Comparison of ENCODE assay signal across 8 cellular contexts in genomic region chr15:94230436-94230885, GRCh38. TPM values are rescaled to one million over a fixed set of nuclear protein-coding genes. Genes with fewer than 3 reads are reported as not detected.
DNase-seq lines count a peak whose midpoint lies in the region; ATAC-seq and TF ChIP-seq lines count a peak whose summit lies in the region.

No MANE protein-coding gene starts in this region.

- ATAC-seq in activated T-cell treated with anti-CD3 and anti-CD28 coated beads, Interleukin-2, amount 50 U/mL, for 4 hours = no peak
- peak; percentile 13 for ATAC-seq in body of pancreas
- no peak for ATAC-seq in GM19023 (IDR thresholded peaks at IDR 0.05; ENCODE audit: unreplicated experiment)

- TF ChIP-seq EP300 in tibial nerve (IDR thresholded peaks at IDR 0.05) = no peak

- H3K36me3 ChIP-seq in body of pancreas (replicated peaks in 1 of 2; ENCODE audit: insufficient read depth in 1 of 2, low read depth in 2 of 2) (no peaks in the 10 kb centered on the region), liver (ENCODE audit: control insufficient read depth in 4 of 4, insufficient read depth in 3 of 4, low read depth in 1 of 4, low read length in 3 of 4) (no peaks in the 10 kb centered on the region), tibial nerve (no peaks in the 10 kb centered on the region)

- no peaks in the 10 kb centered on the region for H3K27me3 Mint-ChIP-seq in activated T-cell treated with anti-CD3 and anti-CD28 coated beads, Interleukin-2, amount 50 U/mL, for 4 hours (ENCODE audit: low read depth)

- peak overlapping the region; percentile 91 for H3K4me3 Mint-ChIP-seq in activated T-cell treated with anti-CD3 and anti-CD28 coated beads, Interleukin-2, amount 50 U/mL, for 4 hours

- H3K36me3 Mint-ChIP-seq in activated T-cell treated with anti-CD3 and anti-CD28 coated beads, Interleukin-2, amount 50 U/mL, for 4 hours (ENCODE audit: insufficient read depth) = peaks cover 1% of the 10 kb centered on the region

- H3K9ac ChIP-seq in liver (ENCODE audit: low read depth in 1 of 2, low read length in 2 of 2) = peak overlapping the region in 1 of 2 donors; percentile 17

- no peak for DNase-seq in activated T-cell treated with anti-CD3 and anti-CD28 coated beads, Interleukin-2, amount 50 U/mL, for 4 hours
- no peak for DNase-seq in activated T-cell treated with anti-CD3 and anti-CD28 coated beads for 4 hours
- DNase-seq in body of pancreas = no peak
- no peak for DNase-seq in tibial nerve (ENCODE audit: low spot score in 2 of 2)
- no peak for DNase-seq in NCI-H1105 treated with DMSO at 0.1 percent for 48 hours (lab: John Stamatoyannopoulos, UW)
- DNase-seq in OCI-M2 (lab: John Stamatoyannopoulos, UW; ENCODE audit: unreplicated experiment) = no peak

- H3K4me1 Mint-ChIP-seq in activated T-cell treated with anti-CD3 and anti-CD28 coated beads, Interleukin-2, amount 50 U/mL, for 4 hours (ENCODE audit: low read depth) = peaks cover 61% of the 10 kb centered on the region

- intact Hi-C loops in body of pancreas (cut with DNase I) = no loop called here

- TF ChIP-seq POLR2A in body of pancreas (IDR thresholded peaks at IDR 0.05) (no peak), tibial nerve (IDR thresholded peaks at IDR 0.05) (no peak)

- WGBS in body of pancreas, 2 donors = 1 to 4% methylated on average over 11 of the region's 11 CpGs
- WGBS in liver = 24% methylated on average over 11 of the region's 11 CpGs
- WGBS in tibial nerve, 2 donors = 32 to 34% methylated on average over 11 of the region's 11 CpGs

- H3K4me1 ChIP-seq in body of pancreas (peaks cover 32% of the 10 kb centered on the region), liver (ENCODE audit: control insufficient read depth in 4 of 4, insufficient read depth in 4 of 4, low read length in 3 of 4) (peaks cover 2 to 15% (median 12%) of the 10 kb centered on the region in 4 donors), tibial nerve (peaks cover 0 to 26% (median 4%) of the 10 kb centered on the region in 4 donors)

- H3K4me3 ChIP-seq in body of pancreas (peak overlapping the region; percentile 67 to 79), liver (ENCODE audit: low read depth in 1 of 3, low read length in 3 of 3) (peak overlapping the region; percentile 51 to 57 (median 53)), tibial nerve (peak overlapping the region; percentile 37 to 68 (median 56))

- H3K27me3 ChIP-seq in body of pancreas = no peaks in the 10 kb centered on the region
- H3K27me3 ChIP-seq in liver (ENCODE audit: control insufficient read depth in 4 of 4, insufficient read depth in 4 of 4, low read length in 3 of 4) = peaks cover 0 to 2% (median 0%) of the 10 kb centered on the region in 4 donors
- no peaks in the 10 kb centered on the region for H3K27me3 ChIP-seq in tibial nerve

- H3K27ac ChIP-seq in body of pancreas (peak overlapping the region; percentile 88 to 96 (median 92)), liver (ENCODE audit: low read depth in 1 of 2, low read length in 2 of 2) (peak overlapping the region in 1 of 2 donors; percentile 7), tibial nerve (peak overlapping the region in 3 of 4 donors; percentile 63 to 84 (median 81))

- no peaks in the 10 kb centered on the region for H3K9me3 ChIP-seq in body of pancreas
- no peaks in the 10 kb centered on the region for H3K9me3 ChIP-seq in liver (ENCODE audit: control insufficient read depth in 4 of 4, low read length in 3 of 4)
- no peaks in the 10 kb centered on the region for H3K9me3 ChIP-seq in tibial nerve

- TF ChIP-seq RAD21 in liver (IDR thresholded peaks at IDR 0.05) = no peak

- no peaks in the 10 kb centered on the region for H3K9me3 Mint-ChIP-seq in activated T-cell treated with anti-CD3 and anti-CD28 coated beads, Interleukin-2, amount 50 U/mL, for 4 hours

- no peak for TF ChIP-seq CTCF in body of pancreas (IDR thresholded peaks at IDR 0.05)
- TF ChIP-seq CTCF in liver (IDR thresholded peaks at IDR 0.05; ENCODE audit: low read depth, low read length, missing input control) = no peak
- TF ChIP-seq CTCF in tibial nerve (IDR thresholded peaks at IDR 0.05) = no peak

TF ChIP-seq in liver, 16 proteins besides CTCF, POLR2A, EP300 and RAD21:
- TF ChIP-seq, protein P1, sequence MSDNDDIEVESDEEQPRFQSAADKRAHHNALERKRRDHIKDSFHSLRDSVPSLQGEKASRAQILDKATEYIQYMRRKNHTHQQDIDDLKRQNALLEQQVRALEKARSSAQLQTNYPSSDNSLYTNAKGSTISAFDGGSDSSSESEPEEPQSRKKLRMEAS (IDR thresholded peaks at IDR 0.05) = no peak

RNA-seq across cellular contexts. Expression of gene MCTP2, which starts 0.9 kb away (rescaled TPM):
- 10 to 100 TPM in 2 of 3 donors, 1 to 10 TPM in 1; 9.5 to 18.1 (median 14.2) TPM for total RNA-seq in activated T-cell treated with anti-CD3 and anti-CD28 coated beads, Interleukin-2, amount 50 U/mL, for 4 hours
- total RNA-seq in body of pancreas = 10 to 100 TPM; 28.5 to 31.6 TPM
- total RNA-seq in liver = 1 to 10 TPM; 6.3 to 9.9 TPM
- polyA plus RNA-seq in liver = under 1 TPM; 0.43 to 0.64 TPM
- 10 to 100 TPM; 12.0 to 18.3 (median 15.2) TPM for total RNA-seq in tibial nerve
